8 cellular contexts compared by ENCODE assay signal in genomic region chr2:179049546-179050311, GRCh38. TPM values are rescaled to one million over a fixed set of nuclear protein-coding genes. Genes with fewer than 3 reads are reported as not detected.
A peak's percentile ranks its signal among the peaks of the same experiment; 100 is the strongest.
DNase-seq lines count a peak whose midpoint lies in the region; ATAC-seq and TF ChIP-seq lines count a peak whose summit lies in the region.

Gene CCDC141, minus strand, starts transcription at chr2:179050137. Its CDS starts 196 bp downstream, at chr2:179049941.

- no peaks in the 10 kb centered on the region for H3K27me3 ChIP-seq in HUES6 (ENCODE audit: control insufficient read depth, insufficient read depth, low read length)

- no peak for TF ChIP-seq CTCF in GM12875 (IDR thresholded peaks at IDR 0.05; ENCODE audit: borderline replicate concordance, insufficient read depth, low read depth, low read length)

- H3K36me3 Mint-ChIP-seq in activated naive CD8-positive, alpha-beta T cell, result peaks cover 12% of the 10 kb centered on the region

- peak within 1 kb of the TSS; percentile 90 for H3K27ac Mint-ChIP-seq in activated naive CD8-positive, alpha-beta T cell

- no peaks in the 10 kb centered on the region for H3K27me3 Mint-ChIP-seq in activated naive CD8-positive, alpha-beta T cell

- H3K9me3 Mint-ChIP-seq in activated naive CD8-positive, alpha-beta T cell (ENCODE audit: low read depth), result no peaks in the 10 kb centered on the region

- peaks cover 41% of the 10 kb centered on the region for H3K4me1 ChIP-seq in HUES6 (ENCODE audit: control insufficient read depth, insufficient read depth, low read length)

- ATAC-seq in GM21515 (IDR thresholded peaks at IDR 0.05; ENCODE audit: unreplicated experiment), result peak; percentile 85

- H3K36me3 ChIP-seq in HUES6 (ENCODE audit: control insufficient read depth, insufficient read depth, low read length), result peaks cover 13% of the 10 kb centered on the region

- peak; percentile 61 for DNase-seq in mucosa of gallbladder (ENCODE audit: low spot score)
- DNase-seq in globus pallidus (ENCODE audit: low spot score), result no peak
- DNase-seq in effector CD8-positive, alpha-beta T cell (lab: John Stamatoyannopoulos, UW), result no peak
- DNase-seq in A172 (ENCODE audit: low spot score), result no peak

- H3K4me3 ChIP-seq in GM12875 (ENCODE audit: low read depth, low read length) (peak within 1 kb of the TSS; percentile 40), HUES6 (ENCODE audit: low read depth, low read length) (peak within 1 kb of the TSS; percentile 43)

- H3K4me1 Mint-ChIP-seq in activated naive CD8-positive, alpha-beta T cell (ENCODE audit: low read depth), result peaks cover 61% of the 10 kb centered on the region

- H3K9me3 ChIP-seq in HUES6 (ENCODE audit: control insufficient read depth, insufficient read depth, low read depth, low read length), result no peaks in the 10 kb centered on the region

- H3K9ac ChIP-seq in HUES6 (ENCODE audit: low read length), result peak within 1 kb of the TSS; percentile 76

- H3K4me3 Mint-ChIP-seq in activated naive CD8-positive, alpha-beta T cell, result peak within 1 kb of the TSS; percentile 94

- H3K27ac ChIP-seq in HUES6 (ENCODE audit: low read depth, low read length), result peak within 1 kb of the TSS; percentile 76; the same call in 1 of the 2 replicates

RNA-seq across cellular contexts. Expression of gene CCDC141, which starts in this region (rescaled TPM):
- 90.3 TPM for total RNA-seq in mucosa of gallbladder
- total RNA-seq in A172 (2014; rRNA removed; shearing (Covaris generic)), result 0.31 TPM in 1 of 2 replicates, not detected in the other

Comparison
In these comparisons a context has a peak if more than half of its experiments do, and no peak if none do; other contexts are left out.
1. RNA of gene CCDC141 (total RNA-seq): 90.3 TPM in mucosa of gallbladder (single experiment); 0.31 TPM in A172; every median in the first group is over 10 times any median in the second.